Comparison of ENCODE assay signal across 18 cellular contexts in genomic region chr7:108073305-108074070, GRCh38. TPM values are rescaled to one million over a fixed set of nuclear protein-coding genes. Genes with fewer than 3 reads are reported as not detected.
DNase-seq lines count a peak whose midpoint lies in the region; ATAC-seq and TF ChIP-seq lines count a peak whose summit lies in the region.
"Had no signal": no experiment of that assay in that cellular context is flagged by ENCODE, and none has a peak within 500 bp of the region (broad histone marks: within the 10 kb centered on the region; RNA-seq: fewer than 3 reads in every experiment).

No MANE protein-coding gene starts in this region.

- peak; percentile 37 for ATAC-seq in upper lobe of right lung

- intact Hi-C loops in upper lobe of right lung (cut with DNase I) (no loop called here), spleen (cut with DNase I; ENCODE audit: low total_unique reads) (no loop called here)

- TF ChIP-seq POLR2A in spleen (IDR thresholded peaks at IDR 0.05), result no peak

- no peaks in the 10 kb centered on the region for H3K4me1 ChIP-seq in upper lobe of right lung
- H3K4me1 ChIP-seq in spleen, result no peaks in the 10 kb centered on the region

- no peaks in the 10 kb centered on the region for H3K27me3 ChIP-seq in WERI-Rb-1 (ENCODE audit: insufficient read depth, low read depth, severe bottlenecking)
- H3K27me3 ChIP-seq in upper lobe of right lung, result no peaks in the 10 kb centered on the region
- H3K27me3 ChIP-seq in spleen (replicated peaks in 1 of 7), result no peaks in the 10 kb centered on the region
- H3K27me3 ChIP-seq: MG63 had no signal

- DNase-seq in NCI-H1694 treated with DMSO at 0.1 percent for 48 hours (lab: John Stamatoyannopoulos, UW) (peak; percentile 46), WERI-Rb-1 (peak; percentile 74), iris pigment epithelial cell (ENCODE audit: low read depth) (peak; percentile 43), upper lobe of right lung (no peak), spleen (no peak), epidermal melanocyte (ENCODE audit: insufficient read length, low spot score) (no peak), EL (no peak), iPS-NIHi11 (ENCODE audit: low spot score) (no peak)
- DNase-seq: ACHN, COR-L47, DMS53, HFFc6, Karpas-422, MG63, NCI-H1092, NCI-H146, NCI-H2107 had no signal

- H3K4me3 ChIP-seq in WERI-Rb-1 (ENCODE audit: low read depth, low read length) (no peak overlapping the region), upper lobe of right lung (no peak overlapping the region), spleen (no peak overlapping the region)
- H3K4me3 ChIP-seq: MG63, SK-N-MC had no signal

- H3K27ac ChIP-seq in WERI-Rb-1, result peak overlapping the region; percentile 82
- H3K27ac ChIP-seq in upper lobe of right lung, result no peak overlapping the region
- no peak overlapping the region for H3K27ac ChIP-seq in spleen
- H3K27ac ChIP-seq: SK-N-MC had no signal

- TF ChIP-seq CTCF in WERI-Rb-1 (IDR thresholded peaks at IDR 0.05; ENCODE audit: low read depth, low read length) (no peak), upper lobe of right lung (IDR thresholded peaks at IDR 0.05) (no peak), spleen (IDR thresholded peaks at IDR 0.05 in 8 of 11, conservative IDR thresholded peaks at IDR 0.05 in 3 of 11) (no peak)

- no peaks in the 10 kb centered on the region for H3K36me3 ChIP-seq in WERI-Rb-1
- H3K36me3 ChIP-seq in upper lobe of right lung, result no peaks in the 10 kb centered on the region
- no peaks in the 10 kb centered on the region for H3K36me3 ChIP-seq in spleen
- H3K36me3 ChIP-seq: MG63 had no signal

- 57 to 86% (median 76%) methylated on average over 3 of the region's 3 CpGs for WGBS in spleen, 5 donors

- H3K9me3 ChIP-seq in WERI-Rb-1 (ENCODE audit: severe bottlenecking) (no peaks in the 10 kb centered on the region), upper lobe of right lung (no peaks in the 10 kb centered on the region), spleen (no peaks in the 10 kb centered on the region)
- H3K9me3 ChIP-seq: MG63 had no signal

RNA-seq across cellular contexts. Expression of gene LAMB4, which starts 56.7 kb away (rescaled TPM):
- not detected for total RNA-seq in upper lobe of right lung
- total RNA-seq in spleen, result under 1 TPM in 6 of 7 donors, not detected in 1; 0.14 to 0.94 (median 0.27) TPM
- polyA plus RNA-seq in spleen, result under 1 TPM in 2 of 3 donors, not detected in 1; 0.03 to 0.24 TPM

Comparison
In these comparisons a context has a peak if more than half of its experiments do, and no peak if none do; other contexts are left out.
1. DNase-seq: peak in NCI-H1694 treated with DMSO at 0.1 percent for 48 hours (single experiment), WERI-Rb-1 (single experiment) and iris pigment epithelial cell (single experiment); none in upper lobe of right lung (single experiment), spleen (single experiment), epidermal melanocyte (single experiment), EL (single experiment) and iPS-NIHi11 (single experiment).